ENCODE assay signal across 10 cellular contexts in genomic region chr22:33593818-33594217, GRCh38.
"Had no signal": no experiment of that assay in that cellular context is flagged by ENCODE, and none has a peak within 500 bp of the region (broad histone marks: within the 10 kb centered on the region; RNA-seq: fewer than 3 reads in every experiment).

No MANE protein-coding gene starts in this region.

- H3K4me2 ChIP-seq: KMS-11 had no signal

- H3K27ac Mint-ChIP-seq: HFFc6 had no signal

- H3K4me1 Mint-ChIP-seq: IgD-negative memory B cell had no signal

- H2AFZ ChIP-seq: GM23248 had no signal

- FAIRE-seq: HTR-8/SVneo had no signal

- H3K36me3 ChIP-seq: HAP-1 had no signal

- H3K27ac ChIP-seq: GM23248, KMS-11 had no signal

- H3K27me3 Mint-ChIP-seq: IgD-negative memory B cell had no signal

- H3K9me3 ChIP-seq: HAP-1 had no signal

- DNase-seq: GM23248, GOT3, H7, HFFc6, KBM-7 had no signal

- ATAC-seq: HCT116 had no signal

- H3K4me3 Mint-ChIP-seq: HFFc6, IgD-negative memory B cell had no signal

- H3K9ac ChIP-seq: GM23248, KMS-11 had no signal

- H3K4me3 ChIP-seq: GM23248, HAP-1 had no signal
